Comparison of ENCODE assay signal across 1 cellular context in genomic region chr7:131546126-131546525, GRCh38.
A peak's percentile ranks its signal among the peaks of the same experiment; 100 is the strongest.
TF ChIP-seq lines count a peak whose summit lies in the region.

No MANE protein-coding gene starts in this region.

TF ChIP-seq in K562, 482 proteins besides CTCF, POLR2A, EP300 and RAD21 (continued from another document):
- no peak for TF ChIP-seq ARID4B (CRISPR knock-in tag; IDR thresholded peaks at IDR 0.05)
- TF ChIP-seq TEAD4 (IDR thresholded peaks at IDR 0.05; ENCODE audit: low read length): no peak
- 0 out of 2 replicates have a peak, but pooled peaks have one; percentile 46 for TF ChIP-seq TEAD4 (CRISPR knock-in tag; IDR thresholded peaks at IDR 0.05; ENCODE audit: borderline replicate concordance)
- no peak for TF ChIP-seq EWSR1 (IDR thresholded peaks at IDR 0.05; ENCODE audit: borderline replicate concordance, low read depth, partially characterized antibody)
- TF ChIP-seq JUNB (CRISPR knock-in tag; conservative IDR thresholded peaks at IDR 0.05): 0 out of 2 replicates have a peak, but pooled peaks have one; percentile 14
- TF ChIP-seq CEBPG (CRISPR knock-in tag; IDR thresholded peaks at IDR 0.05): peak; percentile 72
- peak; percentile 80 to 89 for TF ChIP-seq CEBPG (tag; conservative IDR thresholded peaks at IDR 0.05 in 1 of 2, IDR thresholded peaks at IDR 0.05 in 1 of 2)
- TF ChIP-seq E4F1 (CRISPR knock-in tag; IDR thresholded peaks at IDR 0.05; ENCODE audit: borderline replicate concordance): no peak
- TF ChIP-seq SAFB2 (IDR thresholded peaks at IDR 0.05; ENCODE audit: borderline replicate concordance, low read depth, low read length, severe bottlenecking): no peak
- no peak for TF ChIP-seq ZNF316 (IDR thresholded peaks at IDR 0.05)
- no peak for TF ChIP-seq TAF9B (IDR thresholded peaks at IDR 0.05; ENCODE audit: partially characterized antibody)
- TF ChIP-seq TBP (optimal IDR thresholded peaks at IDR 0.05; ENCODE audit: low read depth, low read length): peak; percentile 19
- no peak for TF ChIP-seq ZNF347 (CRISPR knock-in tag; IDR thresholded peaks at IDR 0.05; ENCODE audit: low read depth)
- TF ChIP-seq EHMT2 (IDR thresholded peaks at IDR 0.05): no peak
- TF ChIP-seq SRF (CRISPR knock-in tag; IDR thresholded peaks at IDR 0.05): no peak
- TF ChIP-seq JUND (IDR thresholded peaks at IDR 0.05; ENCODE audit: borderline replicate concordance, low read depth, low read length): no peak
- no peak for TF ChIP-seq JUND (tag; IDR thresholded peaks at IDR 0.05; ENCODE audit: borderline replicate concordance, low read depth, low read length)
- peak; percentile 88 for TF ChIP-seq CEBPB (tag; IDR thresholded peaks at IDR 0.05)
- TF ChIP-seq RBBP5 (IDR thresholded peaks at IDR 0.05; ENCODE audit: borderline replicate concordance, insufficient read depth, low read length, poor library complexity, severe bottlenecking): no peak
- no peak for TF ChIP-seq UBTF (IDR thresholded peaks at IDR 0.05; ENCODE audit: borderline replicate concordance in 1 of 2, low read depth in 2 of 2, low read length in 2 of 2)
- TF ChIP-seq HNRNPH1 (optimal IDR thresholded peaks at IDR 0.05; ENCODE audit: low read depth, low read length): no peak
- TF ChIP-seq CSDE1 (IDR thresholded peaks at IDR 0.05): no peak
- no peak for TF ChIP-seq TSHZ1 (CRISPR knock-in tag; IDR thresholded peaks at IDR 0.05)
TF ChIP-seq in K562: peak in this region for 7.
